In genomic region chr12:108310489-108310888, GRCh38 we compare ENCODE assay signal across 22 cellular contexts. TPM values are rescaled to one million over a fixed set of nuclear protein-coding genes. Genes with fewer than 3 reads are reported as not detected.
A peak's percentile ranks its signal among the peaks of the same experiment; 100 is the strongest.
DNase-seq lines count a peak whose midpoint lies in the region; TF ChIP-seq lines count a peak whose summit lies in the region.
"Had no signal": no experiment of that assay in that cellular context is flagged by ENCODE, and none has a peak within 500 bp of the region (broad histone marks: within the 10 kb centered on the region; RNA-seq: fewer than 3 reads in every experiment).

No MANE protein-coding gene starts in this region.

- H3K4me3 Mint-ChIP-seq in brain: peak overlapping the region in 1 of 5 experiments; percentile 45
- H3K4me3 Mint-ChIP-seq: activated CD4-positive, alpha-beta T cell treated with anti-CD3 and anti-CD28 coated beads, Interleukin-2, amount 10 ng/mL, durations not matched to agents 7 days and 5 days; stimulated activated naive CD8-positive, alpha-beta T cell treated with anti-CD3 and anti-CD28 coated beads, Interleukin-15, Interleukin-2, amounts not matched to agents 100 ng/mL and 50 ng/mL, for 24 hours; T-helper 1 cell treated with Interleukin-12 subunit alpha and Interleukin-12 subunit beta and Interleukin-4 antibody, amounts not matched to agents 30 μg/mL and 1 μg/mL, for 36 hours had no signal

- no peak for TF ChIP-seq POLR2A in testis (IDR thresholded peaks at IDR 0.05)

- peak overlapping the region in 3 of 5 experiments; percentile 30 to 94 (median 93) for H3K27ac Mint-ChIP-seq in brain
- H3K27ac Mint-ChIP-seq: stimulated activated naive CD8-positive, alpha-beta T cell treated with anti-CD3 and anti-CD28 coated beads, Interleukin-15, Interleukin-2, amounts not matched to agents 100 ng/mL and 50 ng/mL, for 24 hours; T-helper 1 cell treated with Interleukin-12 subunit alpha and Interleukin-12 subunit beta and Interleukin-4 antibody, amounts not matched to agents 30 μg/mL and 1 μg/mL, for 36 hours had no signal

- H3K9me3 ChIP-seq in testis: no peaks in the 10 kb centered on the region
- H3K9me3 ChIP-seq: A549, lower lobe of right lung had no signal

- H3K27me3 Mint-ChIP-seq in brain: no peaks in the 10 kb centered on the region
- H3K27me3 Mint-ChIP-seq: stimulated activated naive CD8-positive, alpha-beta T cell treated with anti-CD3 and anti-CD28 coated beads, Interleukin-15, Interleukin-2, amounts not matched to agents 100 ng/mL and 50 ng/mL, for 24 hours had no signal

- peaks cover 72% of the 10 kb centered on the region for H3K4me1 Mint-ChIP-seq in brain

- H3K36me3 ChIP-seq in testis (ENCODE audit: low read depth, missing control alignments): no peaks in the 10 kb centered on the region
- H3K36me3 ChIP-seq: lower lobe of right lung had no signal

- WGBS in testis, 2 donors: 58 to 64% methylated on average over 5 to 6 of the region's 6 CpGs

- intact Hi-C loops in testis (cut with DNase I; ENCODE audit: low total_unique reads): no loop called here

- H3K4me3 ChIP-seq in testis: no peak overlapping the region
- H3K4me3 ChIP-seq: A549, lower lobe of right lung had no signal

- no peaks in the 10 kb centered on the region for H3K27me3 ChIP-seq in layer of hippocampus (ENCODE audit: control insufficient read depth, insufficient read depth, low read length)
- no peaks in the 10 kb centered on the region for H3K27me3 ChIP-seq in testis

- H3K9me3 Mint-ChIP-seq in brain: peaks cover 0 to 5% (median 0%) of the 10 kb centered on the region in 5 experiments
- H3K9me3 Mint-ChIP-seq: activated CD4-positive, alpha-beta T cell treated with anti-CD3 and anti-CD28 coated beads, Interleukin-2, amount 10 ng/mL, durations not matched to agents 7 days and 5 days; stimulated activated naive CD8-positive, alpha-beta T cell treated with anti-CD3 and anti-CD28 coated beads, Interleukin-15, Interleukin-2, amounts not matched to agents 100 ng/mL and 50 ng/mL, for 24 hours; T-helper 1 cell treated with Interleukin-12 subunit alpha and Interleukin-12 subunit beta and Interleukin-4 antibody, amounts not matched to agents 30 μg/mL and 1 μg/mL, for 36 hours had no signal

- in situ Hi-C loops in ACHN (cut with HindIII; ENCODE audit: low pct_ligation_motif_present, low pct_unique_long_range_greater_than_20kb, low sequenced_read_pairs): no loop called here

- H3K27ac ChIP-seq in layer of hippocampus (ENCODE audit: low read depth, low read length): peak overlapping the region; percentile 11
- no peak overlapping the region for H3K27ac ChIP-seq in testis
- H3K27ac ChIP-seq: A549, lower lobe of right lung had no signal

- H3K4me1 ChIP-seq in testis: peaks cover 32% of the 10 kb centered on the region
- H3K4me1 ChIP-seq: A549 had no signal

- no peak for TF ChIP-seq CTCF in brain (conservative IDR thresholded peaks at IDR 0.05)
- TF ChIP-seq CTCF in testis (IDR thresholded peaks at IDR 0.05): no peak

- H3K36me3 Mint-ChIP-seq in brain: no peaks in the 10 kb centered on the region

- DNase-seq in NCI-H748 (lab: John Stamatoyannopoulos, UW; ENCODE audit: unreplicated experiment) (peak; percentile 9), NCI-H748 treated with DMSO at 0.1 percent for 48 hours (lab: John Stamatoyannopoulos, UW) (no peak), testis (peak; percentile 27), foreskin melanocyte (no peak), NCI-H1092 treated with DMSO at 0.1 percent for 48 hours (lab: John Stamatoyannopoulos, UW) (no peak), ACHN (no peak)
- DNase-seq: activated CD4-positive, alpha-beta T cell treated with anti-CD3 and anti-CD28 coated beads, Interleukin-2, amount 10 ng/mL, durations not matched to agents 7 days and 5 days; activated CD8-positive, alpha-beta memory T cell treated with anti-CD3 and anti-CD28 coated beads, Interleukin-2, amount 50 U/mL, for 48 hours; activated effector memory CD4-positive, alpha-beta T cell treated with Interleukin-2 at 50 U/mL for 16 hours; C1 segment of cervical spinal cord; lower lobe of right lung; NCI-H1048; NCI-H2081; NCI-H526; SHP77 had no signal

RNA-seq across cellular contexts. Expression of gene CMKLR1, which starts 28.6 kb away (rescaled TPM):
- polyA plus RNA-seq in brain (ENCODE audit: insufficient read depth, low read depth, low replicate concordance) (1.6 TPM), testis (ENCODE audit: insufficient read depth, low read depth, low replicate concordance) (9.5 TPM)
- total RNA-seq in testis: 1 to 10 TPM; 2.4 to 4.8 TPM
- total RNA-seq: activated CD4-positive, alpha-beta T cell treated with anti-CD3 and anti-CD28 coated beads, Interleukin-2, amount 10 ng/mL, durations not matched to agents 7 days and 5 days; HT-29; OCI-LY7 had no signal
- polyA plus RNA-seq: A549 had no signal

Comparison
In these comparisons a context has a peak if more than half of its experiments do, and no peak if none do; other contexts are left out.
1. DNase-seq: peak in NCI-H748 (single experiment) and testis (single experiment); none in NCI-H748 treated with DMSO at 0.1 percent for 48 hours (single experiment), foreskin melanocyte (single experiment), NCI-H1092 treated with DMSO at 0.1 percent for 48 hours (single experiment) and ACHN (single experiment).